15 cellular contexts compared by ENCODE assay signal in the genomic region with DNA sequence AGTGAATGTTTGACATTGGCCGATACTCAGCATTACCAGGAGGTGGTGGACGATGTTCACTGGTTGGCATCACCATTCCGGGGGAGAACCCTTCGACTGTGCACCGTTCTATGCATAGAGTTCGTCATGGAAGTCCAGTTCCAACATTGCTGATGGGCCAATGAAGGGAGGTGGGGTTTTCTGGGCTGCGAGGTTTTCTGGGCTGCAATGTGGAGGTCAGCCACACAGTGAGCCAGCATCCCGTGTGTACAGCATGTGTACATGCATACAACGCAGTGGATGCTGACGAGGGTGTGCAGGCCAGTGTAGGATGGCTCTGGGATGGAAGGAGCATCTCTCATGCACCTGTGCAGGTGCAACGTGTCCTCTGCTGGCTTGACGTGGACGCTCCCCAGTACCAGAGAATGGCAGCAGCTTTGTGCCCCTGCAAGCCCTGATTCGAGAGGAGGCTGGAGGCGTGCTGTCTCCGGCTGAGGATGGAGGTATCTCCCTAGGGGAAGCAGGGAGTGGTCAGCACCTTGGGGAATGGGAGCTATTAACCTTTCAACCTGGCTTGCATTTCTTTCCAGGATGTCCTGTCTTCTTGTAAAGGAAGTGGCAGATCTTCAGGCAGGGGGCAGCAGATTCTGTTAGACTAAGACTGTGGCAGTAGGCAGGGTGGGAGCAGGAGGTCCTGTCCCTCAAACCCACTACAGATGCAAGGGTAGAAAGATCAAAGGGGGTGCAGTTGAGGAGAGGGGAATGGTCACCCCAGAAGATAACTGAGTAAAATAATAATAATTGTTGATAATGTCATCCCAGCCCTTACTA.
A peak's percentile ranks its signal among the peaks of the same experiment; 100 is the strongest.
DNase-seq lines count a peak whose midpoint lies in the region; ATAC-seq and TF ChIP-seq lines count a peak whose summit lies in the region.
"Had no signal": no experiment of that assay in that cellular context is flagged by ENCODE, and none has a peak within 500 bp of the region (broad histone marks: within the 10 kb centered on the region; RNA-seq: fewer than 3 reads in every experiment).

No MANE protein-coding gene starts in this region.

- peak in 1 of 3 donors; percentile 5 for DNase-seq in CD4-positive, CD25-positive, alpha-beta regulatory T cell
- DNase-seq in ecto neural progenitor cell (ENCODE audit: low spot score) (peak; percentile 38), NCI-H2196 treated with DMSO at 0.1 percent for 48 hours (lab: John Stamatoyannopoulos, UW; ENCODE audit: unreplicated experiment) (no peak), SIG-M5 (lab: John Stamatoyannopoulos, UW) (no peak)
- DNase-seq in natural killer cell treated with Interleukin-12 subunit alpha and Interleukin-12 subunit beta and Interleukin-15 and Interleukin-18, amount 100 ng/mL, for 72 hours (ENCODE audit: low spot score): no peak
- DNase-seq in central memory CD4-positive, alpha-beta T cell: no peak
- DNase-seq: amniotic stem cell, GOT3, Kasumi-1, NCI-H1930, NCI-H82 had no signal

- H3K9me3 Mint-ChIP-seq in CD4-positive, CD25-positive, alpha-beta regulatory T cell: no peaks in the 10 kb centered on the region
- H3K9me3 Mint-ChIP-seq in natural killer cell treated with Interleukin-12 subunit alpha and Interleukin-12 subunit beta and Interleukin-15 and Interleukin-18, amount 100 ng/mL, for 72 hours: no peaks in the 10 kb centered on the region

- H3K27ac Mint-ChIP-seq in CD4-positive, CD25-positive, alpha-beta regulatory T cell: peak overlapping the region in 2 of 3 donors; percentile 35 to 74
- H3K27ac Mint-ChIP-seq in natural killer cell treated with Interleukin-12 subunit alpha and Interleukin-12 subunit beta and Interleukin-15 and Interleukin-18, amount 100 ng/mL, for 72 hours: no peak overlapping the region

- TF ChIP-seq EP300 in Ishikawa (IDR thresholded peaks at IDR 0.05; ENCODE audit: borderline replicate concordance): no peak

- H3K36me3 Mint-ChIP-seq in CD4-positive, CD25-positive, alpha-beta regulatory T cell: peaks cover 3% of the 10 kb centered on the region
- H3K36me3 Mint-ChIP-seq in natural killer cell treated with Interleukin-12 subunit alpha and Interleukin-12 subunit beta and Interleukin-15 and Interleukin-18, amount 100 ng/mL, for 72 hours: no peaks in the 10 kb centered on the region

- H3K4me1 Mint-ChIP-seq in CD4-positive, CD25-positive, alpha-beta regulatory T cell: peaks cover 3 to 24% (median 9%) of the 10 kb centered on the region in 4 donors
- H3K4me1 Mint-ChIP-seq in natural killer cell treated with Interleukin-12 subunit alpha and Interleukin-12 subunit beta and Interleukin-15 and Interleukin-18, amount 100 ng/mL, for 72 hours (ENCODE audit: low read depth in 2 of 2): peaks cover 15 to 18% of the 10 kb centered on the region in 2 donors

- H3K4me1 ChIP-seq in CD4-positive, CD25-positive, alpha-beta regulatory T cell (ENCODE audit: control insufficient read depth, insufficient read depth, low read length, poor library complexity, severe bottlenecking): peaks cover 12% of the 10 kb centered on the region
- H3K4me1 ChIP-seq: BLaER1 had no signal

- no peak overlapping the region for H3K27ac ChIP-seq in CD4-positive, CD25-positive, alpha-beta regulatory T cell (ENCODE audit: insufficient read depth, low read length, poor library complexity, severe bottlenecking)
- H3K27ac ChIP-seq: BLaER1, SJSA1 had no signal

- no peak for ATAC-seq in CD4-positive, CD25-positive, alpha-beta regulatory T cell (ENCODE audit: low read depth in 2 of 2)
- no peak for ATAC-seq in natural killer cell treated with Interleukin-12 subunit alpha and Interleukin-12 subunit beta and Interleukin-15 and Interleukin-18, amount 100 ng/mL, for 72 hours
- ATAC-seq in GM19328 (IDR thresholded peaks at IDR 0.05; ENCODE audit: unreplicated experiment): no peak

- peak; percentile 37; the same call in 1 of the 2 replicates for TF ChIP-seq RAD21 in Ishikawa (IDR thresholded peaks at IDR 0.05; ENCODE audit: low read depth)

- H3K27me3 Mint-ChIP-seq in CD4-positive, CD25-positive, alpha-beta regulatory T cell: peaks cover 3% of the 10 kb centered on the region
- H3K27me3 Mint-ChIP-seq in natural killer cell treated with Interleukin-12 subunit alpha and Interleukin-12 subunit beta and Interleukin-15 and Interleukin-18, amount 100 ng/mL, for 72 hours: peaks cover 11 to 33% of the 10 kb centered on the region in 2 donors

- no peaks in the 10 kb centered on the region for H3K9me3 ChIP-seq in CD4-positive, CD25-positive, alpha-beta regulatory T cell (ENCODE audit: control insufficient read depth in 2 of 2, low read length in 2 of 2)
- H3K9me3 ChIP-seq: BLaER1, SJSA1 had no signal

- no peaks in the 10 kb centered on the region for H3K27me3 ChIP-seq in CD4-positive, CD25-positive, alpha-beta regulatory T cell (ENCODE audit: control insufficient read depth, insufficient read depth, low read length)
- H3K27me3 ChIP-seq: BLaER1, SJSA1 had no signal

- H3K4me3 Mint-ChIP-seq in CD4-positive, CD25-positive, alpha-beta regulatory T cell: peak overlapping the region; percentile 85 to 92 (median 90)
- H3K4me3 Mint-ChIP-seq in natural killer cell treated with Interleukin-12 subunit alpha and Interleukin-12 subunit beta and Interleukin-15 and Interleukin-18, amount 100 ng/mL, for 72 hours: peak overlapping the region; percentile 69

- peak overlapping the region; percentile 14 for H3K4me3 ChIP-seq in CD4-positive, CD25-positive, alpha-beta regulatory T cell (ENCODE audit: low read depth, low read length)
- H3K4me3 ChIP-seq: BLaER1, SJSA1 had no signal

- no peaks in the 10 kb centered on the region for H3K36me3 ChIP-seq in CD4-positive, CD25-positive, alpha-beta regulatory T cell (ENCODE audit: control insufficient read depth, insufficient read depth, low read length)
- H3K36me3 ChIP-seq: BLaER1, SJSA1 had no signal

TF ChIP-seq in Ishikawa, 13 proteins besides CTCF, POLR2A, EP300 and RAD21:
- TF ChIP-seq CREB1 (IDR thresholded peaks at IDR 0.05; ENCODE audit: low read depth) (no peak), TEAD4 (IDR thresholded peaks at IDR 0.05) (no peak), TCF12 (IDR thresholded peaks at IDR 0.05; ENCODE audit: low read depth) (no peak), NFIC (IDR thresholded peaks at IDR 0.05) (no peak), YY1 (IDR thresholded peaks at IDR 0.05; ENCODE audit: low read depth) (no peak), ZBTB7A (IDR thresholded peaks at IDR 0.05; ENCODE audit: low read depth) (no peak)
- TF ChIP-seq, protein P1, sequence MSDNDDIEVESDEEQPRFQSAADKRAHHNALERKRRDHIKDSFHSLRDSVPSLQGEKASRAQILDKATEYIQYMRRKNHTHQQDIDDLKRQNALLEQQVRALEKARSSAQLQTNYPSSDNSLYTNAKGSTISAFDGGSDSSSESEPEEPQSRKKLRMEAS (IDR thresholded peaks at IDR 0.05): no peak
- TF ChIP-seq, protein P2, sequence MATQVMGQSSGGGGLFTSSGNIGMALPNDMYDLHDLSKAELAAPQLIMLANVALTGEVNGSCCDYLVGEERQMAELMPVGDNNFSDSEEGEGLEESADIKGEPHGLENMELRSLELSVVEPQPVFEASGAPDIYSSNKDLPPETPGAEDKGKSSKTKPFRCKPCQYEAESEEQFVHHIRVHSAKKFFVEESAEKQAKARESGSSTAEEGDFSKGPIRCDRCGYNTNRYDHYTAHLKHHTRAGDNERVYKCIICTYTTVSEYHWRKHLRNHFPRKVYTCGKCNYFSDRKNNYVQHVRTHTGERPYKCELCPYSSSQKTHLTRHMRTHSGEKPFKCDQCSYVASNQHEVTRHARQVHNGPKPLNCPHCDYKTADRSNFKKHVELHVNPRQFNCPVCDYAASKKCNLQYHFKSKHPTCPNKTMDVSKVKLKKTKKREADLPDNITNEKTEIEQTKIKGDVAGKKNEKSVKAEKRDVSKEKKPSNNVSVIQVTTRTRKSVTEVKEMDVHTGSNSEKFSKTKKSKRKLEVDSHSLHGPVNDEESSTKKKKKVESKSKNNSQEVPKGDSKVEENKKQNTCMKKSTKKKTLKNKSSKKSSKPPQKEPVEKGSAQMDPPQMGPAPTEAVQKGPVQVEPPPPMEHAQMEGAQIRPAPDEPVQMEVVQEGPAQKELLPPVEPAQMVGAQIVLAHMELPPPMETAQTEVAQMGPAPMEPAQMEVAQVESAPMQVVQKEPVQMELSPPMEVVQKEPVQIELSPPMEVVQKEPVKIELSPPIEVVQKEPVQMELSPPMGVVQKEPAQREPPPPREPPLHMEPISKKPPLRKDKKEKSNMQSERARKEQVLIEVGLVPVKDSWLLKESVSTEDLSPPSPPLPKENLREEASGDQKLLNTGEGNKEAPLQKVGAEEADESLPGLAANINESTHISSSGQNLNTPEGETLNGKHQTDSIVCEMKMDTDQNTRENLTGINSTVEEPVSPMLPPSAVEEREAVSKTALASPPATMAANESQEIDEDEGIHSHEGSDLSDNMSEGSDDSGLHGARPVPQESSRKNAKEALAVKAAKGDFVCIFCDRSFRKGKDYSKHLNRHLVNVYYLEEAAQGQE (IDR thresholded peaks at IDR 0.05; ENCODE audit: low read depth): no peak
TF ChIP-seq in Ishikawa: peak in this region for 0.

Comparison
In these comparisons a context has a peak if more than half of its experiments do, and no peak if none do; other contexts are left out.
1. H3K27ac Mint-ChIP-seq: peak in CD4-positive, CD25-positive, alpha-beta regulatory T cell (2 of 3); none in natural killer cell treated with Interleukin-12 subunit alpha and Interleukin-12 subunit beta and Interleukin-15 and Interleukin-18, amount 100 ng/mL, for 72 hours (0 of 2).